ENCODE assay signal across 19 cellular contexts in the genomic region with DNA sequence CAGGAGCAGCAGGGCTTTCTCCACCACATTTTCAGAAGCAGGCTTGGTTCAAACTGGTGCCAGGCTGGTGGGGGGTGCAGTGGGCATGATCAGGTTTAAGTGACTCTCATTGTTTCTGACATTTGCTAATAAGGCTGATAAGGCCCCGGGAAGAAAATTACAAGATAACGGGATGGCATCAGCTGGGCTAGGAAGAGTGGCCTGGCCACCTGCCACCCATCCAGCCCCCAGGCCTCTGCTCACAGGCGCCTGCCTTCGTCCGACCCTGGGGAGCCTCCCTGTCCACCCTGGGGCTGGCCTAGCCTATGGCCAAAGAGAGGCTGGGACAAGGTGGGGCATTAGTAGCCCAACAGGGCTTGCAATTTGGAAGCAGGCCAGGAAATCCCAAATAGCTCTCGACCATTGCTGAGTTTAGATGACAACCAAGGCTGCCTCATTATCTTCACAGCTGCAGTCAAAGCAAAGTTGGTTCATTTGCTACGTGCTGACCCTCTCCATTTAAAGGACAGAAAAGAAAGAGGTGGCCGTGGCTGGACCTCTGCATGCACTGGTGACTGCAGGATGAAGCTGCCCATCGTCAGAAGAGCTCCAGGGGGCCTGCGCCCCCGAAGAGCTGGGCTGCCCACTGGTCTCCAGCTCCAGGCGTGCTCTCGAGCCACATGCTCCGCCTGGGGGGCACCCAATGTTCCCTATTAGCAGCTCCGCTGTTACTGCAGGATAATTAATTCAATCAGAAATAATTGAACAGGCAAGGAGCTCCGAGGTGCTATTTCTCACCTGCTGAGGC. TPM values are rescaled to one million over a fixed set of nuclear protein-coding genes. Genes with fewer than 3 reads are reported as not detected.
DNase-seq lines count a peak whose midpoint lies in the region; ATAC-seq and TF ChIP-seq lines count a peak whose summit lies in the region.
"Had no signal": no experiment of that assay in that cellular context is flagged by ENCODE, and none has a peak within 500 bp of the region (broad histone marks: within the 10 kb centered on the region; RNA-seq: fewer than 3 reads in every experiment).

No MANE protein-coding gene starts in this region.

- in situ Hi-C loops in G401 (cut with HindIII; ENCODE audit: low sequenced_read_pairs): no loop called here

- 89% methylated on average over 16 of the region's 16 CpGs for WGBS in hepatocyte (ENCODE audit: low lambda C conversion rate, missing lambda C conversion rate)

- peak overlapping the region; percentile 37 for H3K27ac ChIP-seq in hepatocyte
- no peak overlapping the region for H3K27ac ChIP-seq in coronary artery
- H3K27ac ChIP-seq: KMS-11 had no signal

- no peak overlapping the region for H2AFZ ChIP-seq in hepatocyte
- H2AFZ ChIP-seq: GM23338 had no signal

- H4K20me1 ChIP-seq in hepatocyte (ENCODE audit: insufficient read depth, poor library complexity, severe bottlenecking): no peaks in the 10 kb centered on the region

- no peaks in the 10 kb centered on the region for H3K79me2 ChIP-seq in hepatocyte

- H3K9me2 ChIP-seq in hepatocyte (replicated peaks; ENCODE audit: insufficient read depth): no peaks in the 10 kb centered on the region

- H3K9me3 ChIP-seq in hepatocyte (ENCODE audit: low read depth): no peaks in the 10 kb centered on the region

- H3K4me2 ChIP-seq in hepatocyte: no peak overlapping the region
- H3K4me2 ChIP-seq: GM23338, KMS-11 had no signal

- no peak for TF ChIP-seq CTCF in hepatocyte (IDR thresholded peaks at IDR 0.05; ENCODE audit: poor library complexity)
- TF ChIP-seq CTCF in coronary artery (IDR thresholded peaks at IDR 0.05): no peak

- H3K4me1 ChIP-seq in hepatocyte (ENCODE audit: insufficient read depth): peaks cover 23% of the 10 kb centered on the region

- H3K36me3 ChIP-seq in hepatocyte (replicated peaks; ENCODE audit: insufficient read depth, low read depth): no peaks in the 10 kb centered on the region

- peak; percentile 32 for DNase-seq in NCI-H1105 treated with DMSO at 0.1 percent for 48 hours (lab: John Stamatoyannopoulos, UW)
- no peak for DNase-seq in NCI-H1105 (lab: John Stamatoyannopoulos, UW)
- peak; percentile 45 for DNase-seq in G401 (ENCODE audit: low spot score)
- peak; percentile 22 for DNase-seq in Right ventricle myocardium superior
- no peak for DNase-seq in hepatocyte (ENCODE audit: low spot score)
- DNase-seq in amygdala (lab: John Stamatoyannopoulos, UW): no peak
- DNase-seq in coronary artery (ENCODE audit: low spot score): no peak
- DNase-seq in NCI-H2196 treated with DMSO at 0.1 percent for 48 hours (lab: John Stamatoyannopoulos, UW; ENCODE audit: unreplicated experiment): no peak
- DNase-seq: 8988T, GF-D8, NCI-H1048, NCI-H187, NCI-H2171, NCI-H446 treated with DMSO at 0.1 percent for 48 hours, NCI-H82 had no signal

- intact Hi-C loops in Right ventricle myocardium superior (cut with DNase I): no loop called here

- H3K4me3 ChIP-seq in hepatocyte: no peak overlapping the region
- H3K4me3 ChIP-seq in coronary artery: no peak overlapping the region
- H3K4me3 ChIP-seq: GM23338 had no signal

- no peak for ATAC-seq in Right ventricle myocardium superior (ENCODE audit: poor library complexity)
- ATAC-seq: GM23338, HCT116, Panc1 had no signal

- no peaks in the 10 kb centered on the region for H3K27me3 ChIP-seq in hepatocyte

RNA-seq across cellular contexts. Expression of gene PEMT, which starts 44.9 kb away (rescaled TPM):
- total RNA-seq in G401 (2014; rRNA removed; shearing (Covaris generic)): 43.1 and 71.6 TPM in 2 replicates
- 16.2 TPM for total RNA-seq in Right ventricle myocardium superior
- 50.1 and 58.6 TPM in 2 replicates for total RNA-seq in hepatocyte
- polyA plus RNA-seq in hepatocyte: 70.4 and 78.9 TPM in 2 replicates

RNA-seq across cellular contexts. Expression of gene RASD1, which starts 50.4 kb away (rescaled TPM):
- not detected in 2 replicates for total RNA-seq in G401 (2014; rRNA removed; shearing (Covaris generic))
- 39.8 TPM for total RNA-seq in Right ventricle myocardium superior
- 23.5 and 24.0 TPM in 2 replicates for total RNA-seq in hepatocyte
- polyA plus RNA-seq in hepatocyte: 44.8 and 46.9 TPM in 2 replicates

Comparison
In these comparisons a context has a peak if more than half of its experiments do, and no peak if none do; other contexts are left out.
1. DNase-seq: peak in NCI-H1105 treated with DMSO at 0.1 percent for 48 hours (single experiment), G401 (single experiment) and Right ventricle myocardium superior (single experiment); none in NCI-H1105 (single experiment), hepatocyte (single experiment), amygdala (0 of 56), coronary artery (single experiment) and NCI-H2196 treated with DMSO at 0.1 percent for 48 hours (single experiment).
2. RNA of gene RASD1, which starts 50.4 kb away (total RNA-seq): 39.8 TPM in Right ventricle myocardium superior (single experiment) and 23.5 to 24.0 TPM in hepatocyte; not detected in G401; every median in the first group is over 10 times any median in the second.